Comparison of ENCODE assay signal across 10 cellular contexts in genomic region chr20:2237059-2237458, GRCh38. TPM values are rescaled to one million over a fixed set of nuclear protein-coding genes. Genes with fewer than 3 reads are reported as not detected.
DNase-seq lines count a peak whose midpoint lies in the region; ATAC-seq and TF ChIP-seq lines count a peak whose summit lies in the region.
"Had no signal": no experiment of that assay in that cellular context is flagged by ENCODE, and none has a peak within 500 bp of the region (broad histone marks: within the 10 kb centered on the region; RNA-seq: fewer than 3 reads in every experiment).

No MANE protein-coding gene starts in this region.

- H3K27me3 ChIP-seq in kidney epithelial cell (ENCODE audit: control insufficient read depth, insufficient read depth, low read length) (no peaks in the 10 kb centered on the region), testis (no peaks in the 10 kb centered on the region)

- H3K36me3 ChIP-seq in kidney epithelial cell (ENCODE audit: control insufficient read depth, insufficient read depth, low read length) (no peaks in the 10 kb centered on the region), testis (ENCODE audit: low read depth, missing control alignments) (no peaks in the 10 kb centered on the region)

- no peak for TF ChIP-seq POLR2A in testis (IDR thresholded peaks at IDR 0.05)

- DNase-seq in DMS153 (lab: John Stamatoyannopoulos, UW) = peak; percentile 66
- no peak for DNase-seq in DMS153 treated with DMSO at 0.1 percent for 48 hours (lab: John Stamatoyannopoulos, UW; ENCODE audit: unreplicated experiment)
- DNase-seq in astrocyte of the hippocampus (ENCODE audit: low read depth, low spot score) = peak; percentile 98
- DNase-seq in kidney epithelial cell (ENCODE audit: low read depth) = peak; percentile 90
- DNase-seq in testis = peak; percentile 73
- DNase-seq in NCI-H187 (lab: John Stamatoyannopoulos, UW) = no peak
- DNase-seq: T-helper 1 cell had no signal

- H3K4me3 ChIP-seq in kidney epithelial cell (ENCODE audit: low read depth, low read length) (no peak overlapping the region), testis (no peak overlapping the region)

- no peak for ATAC-seq in HG03108 (IDR thresholded peaks at IDR 0.05; ENCODE audit: unreplicated experiment)
- ATAC-seq in HG03378 (IDR thresholded peaks at IDR 0.05; ENCODE audit: unreplicated experiment) = no peak

- 24 to 30% methylated on average over 11 of the region's 11 CpGs for WGBS in testis, 2 donors

- H3K27ac ChIP-seq in testis = peak overlapping the region in 1 of 2 donors; percentile 33
- H3K27ac ChIP-seq: 22Rv1 had no signal

- H3K4me1 ChIP-seq in testis = no peaks in the 10 kb centered on the region

- intact Hi-C loops in testis (cut with DNase I; ENCODE audit: low total_unique reads) = no loop called here

- no peaks in the 10 kb centered on the region for H3K9me3 ChIP-seq in testis

- peak; percentile 41 for TF ChIP-seq CTCF in kidney epithelial cell (IDR thresholded peaks at IDR 0.05; ENCODE audit: insufficient read depth, low read length, poor library complexity, severe bottlenecking)
- TF ChIP-seq CTCF in testis (IDR thresholded peaks at IDR 0.05) = peak; percentile 15 to 28 (median 27)

RNA-seq across cellular contexts. Expression of gene TGM3, which starts 58.7 kb away (rescaled TPM):
- total RNA-seq in kidney epithelial cell = not detected in 2 replicates
- 1 to 10 TPM; 2.6 to 3.1 TPM for total RNA-seq in testis
- polyA plus RNA-seq in testis (ENCODE audit: insufficient read depth, low read depth, low replicate concordance) = 4.9 TPM

Comparison
In these comparisons a context has a peak if more than half of its experiments do, and no peak if none do; other contexts are left out.
1. DNase-seq: peak in DMS153 (single experiment), astrocyte of the hippocampus (single experiment), kidney epithelial cell (single experiment) and testis (single experiment); none in DMS153 treated with DMSO at 0.1 percent for 48 hours (single experiment) and NCI-H187 (0 of 2).